8 cellular contexts compared by ENCODE assay signal in genomic region chr4:119211856-119212250, GRCh38. TPM values are rescaled to one million over a fixed set of nuclear protein-coding genes. Genes with fewer than 3 reads are reported as not detected.
DNase-seq lines count a peak whose midpoint lies in the region; ATAC-seq and TF ChIP-seq lines count a peak whose summit lies in the region.

No MANE protein-coding gene starts in this region.

- no peak for DNase-seq in Calu3
- no peak for DNase-seq in brain microvascular endothelial cell
- peak in 1 of 2 donors; percentile 1 for DNase-seq in memory B cell (ENCODE audit: low spot score in 2 of 2)
- DNase-seq in vagina (ENCODE audit: extremely low spot score in 2 of 2) = no peak
- no peak for DNase-seq in SKM-1 treated with dmso at 0.1 percent for 144 hours (lab: John Stamatoyannopoulos, UW; ENCODE audit: unreplicated experiment)
- no peak for DNase-seq in cerebellar cortex (ENCODE audit: low spot score)

- H3K36me3 ChIP-seq in HUES64 (ENCODE audit: insufficient read depth, low read length) (no peaks in the 10 kb centered on the region; the same call in 1 of the 2 replicates), brain microvascular endothelial cell (replicated peaks) (no peaks in the 10 kb centered on the region), vagina (no peaks in the 10 kb centered on the region)

- H3K9me3 ChIP-seq in HUES64 (ENCODE audit: insufficient read depth, low read depth, low read length) (no peaks in the 10 kb centered on the region), vagina (no peaks in the 10 kb centered on the region)

- TSS peak; percentile 94 for BruUV-seq in Calu3 (replicated peaks; lab: Mats Ljungman, UMichigan)

- H3K27me3 ChIP-seq in HUES64 (ENCODE audit: insufficient read depth, low read length) (0 out of 2 replicates have a peak, but pooled peaks cover 3% of the 10 kb centered on the region), brain microvascular endothelial cell (replicated peaks) (no peaks in the 10 kb centered on the region), vagina (no peaks in the 10 kb centered on the region)

- H3K27me3 Mint-ChIP-seq in Calu3 (ENCODE audit: unreplicated experiment) (no peaks in the 10 kb centered on the region), memory B cell (no peaks in the 10 kb centered on the region)

- H3K4me3 ChIP-seq in HUES64 (ENCODE audit: low read length) = peak overlapping the region; percentile 65
- peak overlapping the region; percentile 85 for H3K4me3 ChIP-seq in brain microvascular endothelial cell (ENCODE audit: low read depth, low read length)
- peak overlapping the region; percentile 90 to 91 for H3K4me3 ChIP-seq in vagina

- TF ChIP-seq POLR2A in vagina (IDR thresholded peaks at IDR 0.05) = no peak

- H3K27ac ChIP-seq in HUES64 (ENCODE audit: low read depth, low read length) (peak overlapping the region; percentile 81), brain microvascular endothelial cell (peak overlapping the region; percentile 76), vagina (peak overlapping the region; percentile 96)

- 1% methylated on average over 13 of the region's 13 CpGs for WGBS in HUES64

- intact Hi-C loops in Calu3 (cut with micrococcal nuclease; ENCODE audit: unreplicated experiment) (loop anchor here (2.0 to 10.0 kb wide), 4 partner anchors 73 to 170 kb away; no protein-coding TSS in a partner anchor), vagina (cut with DNase I) (loop anchor here (10.0 kb wide), 3 partner anchors 73 to 167 kb away; no protein-coding TSS in a partner anchor)

- peaks cover 30% of the 10 kb centered on the region for H3K4me1 Mint-ChIP-seq in Calu3 (ENCODE audit: low read depth, unreplicated experiment)
- peaks cover 14% of the 10 kb centered on the region for H3K4me1 Mint-ChIP-seq in memory B cell

- TF ChIP-seq CTCF in Calu3 (IDR thresholded peaks at IDR 0.05; ENCODE audit: unreplicated experiment) (no peak), brain microvascular endothelial cell (IDR thresholded peaks at IDR 0.05; ENCODE audit: low read depth, low read length, missing control alignments) (no peak), vagina (IDR thresholded peaks at IDR 0.05) (peak in 1 of 3 experiments; percentile 15)

- H3K4me3 Mint-ChIP-seq in Calu3 (ENCODE audit: low read depth, unreplicated experiment) (peak overlapping the region; percentile 100), memory B cell (peak overlapping the region; percentile 97)

- in situ Hi-C loops in brain microvascular endothelial cell (cut with HindIII; ENCODE audit: low pct_ligation_motif_present, low sequenced_read_pairs) = no loop called here

- ATAC-seq in GM21381 (IDR thresholded peaks at IDR 0.05; ENCODE audit: unreplicated experiment) = peak; percentile 10
- peak; percentile 8 for ATAC-seq in memory B cell (ENCODE audit: low read depth)

- peak overlapping the region; percentile 90 for H3K9ac ChIP-seq in HUES64 (ENCODE audit: low read depth, low read length)

- no peaks in the 10 kb centered on the region for H3K9me3 Mint-ChIP-seq in Calu3 (ENCODE audit: low read depth, unreplicated experiment)
- no peaks in the 10 kb centered on the region for H3K9me3 Mint-ChIP-seq in memory B cell

- H3K36me3 Mint-ChIP-seq in Calu3 (ENCODE audit: insufficient read depth, unreplicated experiment) (peaks cover 57% of the 10 kb centered on the region), memory B cell (no peaks in the 10 kb centered on the region)

- H3K4me1 ChIP-seq in HUES64 (ENCODE audit: insufficient read depth, low read length) (peaks cover 36% of the 10 kb centered on the region), vagina (peaks cover 10% of the 10 kb centered on the region)

- H3K27ac Mint-ChIP-seq in Calu3 (ENCODE audit: unreplicated experiment) (peak overlapping the region; percentile 100), memory B cell (peak overlapping the region; percentile 90)

- CTCF ChIA-PET in Calu3 (lab: Charles Lee) = interaction anchor here (0.8 to 1.8 kb wide), 2 partner anchors 68 to 125 kb away, joined by 3 to 14 read pairs; no protein-coding TSS in a partner anchor

RNA-seq across cellular contexts. Expression of gene USP53, which starts 0.7 kb away (rescaled TPM):
- total RNA-seq in Calu3 (2022) (29.2 and 31.0 TPM in 2 replicates), vagina (53.5 TPM)
- polyA plus RNA-seq in HUES64 (2013, experiment 1 of 2) = 7.4 TPM
- 9.2 TPM for polyA plus RNA-seq in HUES64 (2013, experiment 2 of 2)
